1 cellular context compared by ENCODE assay signal in genomic region chr12:54222609-54223008, GRCh38.
TF ChIP-seq lines count a peak whose summit lies in the region.

No MANE protein-coding gene starts in this region.

TF ChIP-seq in H1, 55 proteins besides CTCF, POLR2A, EP300 and RAD21 (continued from another document):
- no peak for TF ChIP-seq TAF7 (optimal IDR thresholded peaks at IDR 0.05; ENCODE audit: borderline replicate concordance, low read depth, low read length)
- TF ChIP-seq KDM5A (IDR thresholded peaks at IDR 0.05; ENCODE audit: low read length) = no peak
- no peak for TF ChIP-seq NRF1 (IDR thresholded peaks at IDR 0.05; ENCODE audit: low read depth, low read length)
- no peak for TF ChIP-seq ASH2L (IDR thresholded peaks at IDR 0.05; ENCODE audit: low read length)
- TF ChIP-seq CTBP2 (IDR thresholded peaks at IDR 0.05; ENCODE audit: borderline replicate concordance, insufficient read depth, insufficient read length, low read length) = no peak
- no peak for TF ChIP-seq PHF8 (conservative IDR thresholded peaks at IDR 0.05; ENCODE audit: low read depth, low read length)
- TF ChIP-seq CREB1 (IDR thresholded peaks at IDR 0.05) = no peak
- no peak for TF ChIP-seq BCL11A (IDR thresholded peaks at IDR 0.05; ENCODE audit: low read depth in 2 of 2, low read length in 2 of 2)
- TF ChIP-seq, protein P1, sequence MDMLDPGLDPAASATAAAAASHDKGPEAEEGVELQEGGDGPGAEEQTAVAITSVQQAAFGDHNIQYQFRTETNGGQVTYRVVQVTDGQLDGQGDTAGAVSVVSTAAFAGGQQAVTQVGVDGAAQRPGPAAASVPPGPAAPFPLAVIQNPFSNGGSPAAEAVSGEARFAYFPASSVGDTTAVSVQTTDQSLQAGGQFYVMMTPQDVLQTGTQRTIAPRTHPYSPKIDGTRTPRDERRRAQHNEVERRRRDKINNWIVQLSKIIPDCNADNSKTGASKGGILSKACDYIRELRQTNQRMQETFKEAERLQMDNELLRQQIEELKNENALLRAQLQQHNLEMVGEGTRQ (IDR thresholded peaks at IDR 0.05; ENCODE audit: low read length) = no peak
- TF ChIP-seq RFX5 (IDR thresholded peaks at IDR 0.05; ENCODE audit: borderline replicate concordance, low read depth, low read length) = no peak
- no peak for TF ChIP-seq BRCA1 (IDR thresholded peaks at IDR 0.05; ENCODE audit: low read depth, low read length)
- no peak for TF ChIP-seq E2F6 (IDR thresholded peaks at IDR 0.05)
- TF ChIP-seq NANOG (IDR thresholded peaks at IDR 0.05; ENCODE audit: insufficient read depth, low read depth, low read length, poor library complexity, severe bottlenecking) = no peak
